31 cellular contexts compared by ENCODE assay signal in genomic region chr4:145772347-145772746, GRCh38.
"Had no signal": no experiment of that assay in that cellular context is flagged by ENCODE, and none has a peak within 500 bp of the region (broad histone marks: within the 10 kb centered on the region; RNA-seq: fewer than 3 reads in every experiment).

No MANE protein-coding gene starts in this region.

- H3K27me3 Mint-ChIP-seq: memory B cell; naive B cell; natural killer cell treated with Interleukin-12 subunit alpha and Interleukin-12 subunit beta and Interleukin-15 and Interleukin-18, amount 100 ng/mL, for 72 hours; progenitor cell of endocrine pancreas had no signal

- H2AFZ ChIP-seq: hepatocyte, parathyroid adenoma had no signal

- H3K9me3 ChIP-seq: esophagus muscularis mucosa, gastroesophageal sphincter, mucosa of descending colon, neutrophil, stomach, testis, tibial nerve, upper lobe of left lung had no signal

- H3K27ac ChIP-seq: coronary artery, foreskin keratinocyte, hepatocyte, neutrophil, parathyroid adenoma, right atrium auricular region, testis, tibial nerve, upper lobe of left lung had no signal

- H3K27me3 ChIP-seq: esophagus muscularis mucosa, foreskin keratinocyte, gastroesophageal sphincter, heart left ventricle, hepatocyte, neutrophil, right atrium auricular region, stomach, testis, tibial nerve, upper lobe of left lung had no signal

- H3K4me1 Mint-ChIP-seq: memory B cell, mesothelial cell of epicardium, neural crest cell had no signal

- H3K9ac ChIP-seq: parathyroid adenoma had no signal

- H3K79me2 ChIP-seq: hepatocyte, parathyroid adenoma had no signal

- H3K27ac Mint-ChIP-seq: memory B cell; naive B cell; natural killer cell treated with Interleukin-12 subunit alpha and Interleukin-12 subunit beta and Interleukin-15 and Interleukin-18, amount 100 ng/mL, for 72 hours; progenitor cell of endocrine pancreas; stimulated activated effector memory CD8-positive, alpha-beta T cell treated with anti-CD3 and anti-CD28 coated beads, Interleukin-12 subunit alpha, Interleukin-12 subunit beta, amount 100 ng/mL, for 72 hours had no signal

- H3K9me3 Mint-ChIP-seq: memory B cell; natural killer cell treated with Interleukin-12 subunit alpha and Interleukin-12 subunit beta and Interleukin-15 and Interleukin-18, amount 100 ng/mL, for 72 hours; neural crest cell; stimulated activated effector memory CD8-positive, alpha-beta T cell treated with anti-CD3 and anti-CD28 coated beads, Interleukin-12 subunit alpha, Interleukin-12 subunit beta, amount 100 ng/mL, for 72 hours had no signal

- ATAC-seq: foreskin keratinocyte; gastroesophageal sphincter; heart left ventricle; left lobe of liver; mucosa of descending colon; natural killer cell treated with Interleukin-12 subunit alpha and Interleukin-12 subunit beta and Interleukin-15 and Interleukin-18, amount 100 ng/mL, for 72 hours; sciatic nerve; stimulated activated effector memory CD8-positive, alpha-beta T cell treated with anti-CD3 and anti-CD28 coated beads, Interleukin-12 subunit alpha, Interleukin-12 subunit beta, amount 100 ng/mL, for 72 hours had no signal

- H3K4me3 ChIP-seq: coronary artery, esophagus muscularis mucosa, gastroesophageal sphincter, heart left ventricle, hepatocyte, lung, mucosa of descending colon, right atrium auricular region, stomach, testis, tibial nerve, upper lobe of left lung had no signal

- H3K36me3 ChIP-seq: neutrophil, right atrium auricular region had no signal

- H3K4me3 Mint-ChIP-seq: memory B cell; mesothelial cell of epicardium; naive B cell; natural killer cell treated with Interleukin-12 subunit alpha and Interleukin-12 subunit beta and Interleukin-15 and Interleukin-18, amount 100 ng/mL, for 72 hours; neural crest cell; stimulated activated effector memory CD8-positive, alpha-beta T cell treated with anti-CD3 and anti-CD28 coated beads, Interleukin-12 subunit alpha, Interleukin-12 subunit beta, amount 100 ng/mL, for 72 hours had no signal

- DNase-seq: dermis blood vessel endothelial cell; effector memory CD4-positive, alpha-beta T cell; foreskin keratinocyte; heart left ventricle; kidney; mucosa of descending colon; naive B cell; stimulated activated CD4-positive, alpha-beta T cell treated with anti-CD3 and anti-CD28 coated beads, Interleukin-2, amount 100 ng/mL, for 24 hours; stimulated activated CD4-positive, alpha-beta T cell treated with anti-CD3 and anti-CD28 coated beads, Interleukin-4, amount 100 ng/mL, for 24 hours; stimulated activated naive CD4-positive, alpha-beta T cell treated with Interleukin-2 at 50 U/mL for 16 hours; stomach; substantia nigra; testis; upper lobe of left lung had no signal

- H3K4me1 ChIP-seq: foreskin keratinocyte, gastroesophageal sphincter, parathyroid adenoma, right atrium auricular region, testis, tibial nerve, upper lobe of left lung had no signal

- H3K4me2 ChIP-seq: hepatocyte had no signal
